Comparison of ENCODE assay signal across 1 cellular context in genomic region chr1:209704584-209704983, GRCh38.
TF ChIP-seq lines count a peak whose summit lies in the region.

Gene HSD11B1 (plus strand): TSS chr1:209704846. CDS start chr1:209704943, 97 bp downstream.

TF ChIP-seq in GM23338, 12 proteins besides CTCF, POLR2A, EP300 and RAD21 (continued from another document):
- TF ChIP-seq, protein P1, sequence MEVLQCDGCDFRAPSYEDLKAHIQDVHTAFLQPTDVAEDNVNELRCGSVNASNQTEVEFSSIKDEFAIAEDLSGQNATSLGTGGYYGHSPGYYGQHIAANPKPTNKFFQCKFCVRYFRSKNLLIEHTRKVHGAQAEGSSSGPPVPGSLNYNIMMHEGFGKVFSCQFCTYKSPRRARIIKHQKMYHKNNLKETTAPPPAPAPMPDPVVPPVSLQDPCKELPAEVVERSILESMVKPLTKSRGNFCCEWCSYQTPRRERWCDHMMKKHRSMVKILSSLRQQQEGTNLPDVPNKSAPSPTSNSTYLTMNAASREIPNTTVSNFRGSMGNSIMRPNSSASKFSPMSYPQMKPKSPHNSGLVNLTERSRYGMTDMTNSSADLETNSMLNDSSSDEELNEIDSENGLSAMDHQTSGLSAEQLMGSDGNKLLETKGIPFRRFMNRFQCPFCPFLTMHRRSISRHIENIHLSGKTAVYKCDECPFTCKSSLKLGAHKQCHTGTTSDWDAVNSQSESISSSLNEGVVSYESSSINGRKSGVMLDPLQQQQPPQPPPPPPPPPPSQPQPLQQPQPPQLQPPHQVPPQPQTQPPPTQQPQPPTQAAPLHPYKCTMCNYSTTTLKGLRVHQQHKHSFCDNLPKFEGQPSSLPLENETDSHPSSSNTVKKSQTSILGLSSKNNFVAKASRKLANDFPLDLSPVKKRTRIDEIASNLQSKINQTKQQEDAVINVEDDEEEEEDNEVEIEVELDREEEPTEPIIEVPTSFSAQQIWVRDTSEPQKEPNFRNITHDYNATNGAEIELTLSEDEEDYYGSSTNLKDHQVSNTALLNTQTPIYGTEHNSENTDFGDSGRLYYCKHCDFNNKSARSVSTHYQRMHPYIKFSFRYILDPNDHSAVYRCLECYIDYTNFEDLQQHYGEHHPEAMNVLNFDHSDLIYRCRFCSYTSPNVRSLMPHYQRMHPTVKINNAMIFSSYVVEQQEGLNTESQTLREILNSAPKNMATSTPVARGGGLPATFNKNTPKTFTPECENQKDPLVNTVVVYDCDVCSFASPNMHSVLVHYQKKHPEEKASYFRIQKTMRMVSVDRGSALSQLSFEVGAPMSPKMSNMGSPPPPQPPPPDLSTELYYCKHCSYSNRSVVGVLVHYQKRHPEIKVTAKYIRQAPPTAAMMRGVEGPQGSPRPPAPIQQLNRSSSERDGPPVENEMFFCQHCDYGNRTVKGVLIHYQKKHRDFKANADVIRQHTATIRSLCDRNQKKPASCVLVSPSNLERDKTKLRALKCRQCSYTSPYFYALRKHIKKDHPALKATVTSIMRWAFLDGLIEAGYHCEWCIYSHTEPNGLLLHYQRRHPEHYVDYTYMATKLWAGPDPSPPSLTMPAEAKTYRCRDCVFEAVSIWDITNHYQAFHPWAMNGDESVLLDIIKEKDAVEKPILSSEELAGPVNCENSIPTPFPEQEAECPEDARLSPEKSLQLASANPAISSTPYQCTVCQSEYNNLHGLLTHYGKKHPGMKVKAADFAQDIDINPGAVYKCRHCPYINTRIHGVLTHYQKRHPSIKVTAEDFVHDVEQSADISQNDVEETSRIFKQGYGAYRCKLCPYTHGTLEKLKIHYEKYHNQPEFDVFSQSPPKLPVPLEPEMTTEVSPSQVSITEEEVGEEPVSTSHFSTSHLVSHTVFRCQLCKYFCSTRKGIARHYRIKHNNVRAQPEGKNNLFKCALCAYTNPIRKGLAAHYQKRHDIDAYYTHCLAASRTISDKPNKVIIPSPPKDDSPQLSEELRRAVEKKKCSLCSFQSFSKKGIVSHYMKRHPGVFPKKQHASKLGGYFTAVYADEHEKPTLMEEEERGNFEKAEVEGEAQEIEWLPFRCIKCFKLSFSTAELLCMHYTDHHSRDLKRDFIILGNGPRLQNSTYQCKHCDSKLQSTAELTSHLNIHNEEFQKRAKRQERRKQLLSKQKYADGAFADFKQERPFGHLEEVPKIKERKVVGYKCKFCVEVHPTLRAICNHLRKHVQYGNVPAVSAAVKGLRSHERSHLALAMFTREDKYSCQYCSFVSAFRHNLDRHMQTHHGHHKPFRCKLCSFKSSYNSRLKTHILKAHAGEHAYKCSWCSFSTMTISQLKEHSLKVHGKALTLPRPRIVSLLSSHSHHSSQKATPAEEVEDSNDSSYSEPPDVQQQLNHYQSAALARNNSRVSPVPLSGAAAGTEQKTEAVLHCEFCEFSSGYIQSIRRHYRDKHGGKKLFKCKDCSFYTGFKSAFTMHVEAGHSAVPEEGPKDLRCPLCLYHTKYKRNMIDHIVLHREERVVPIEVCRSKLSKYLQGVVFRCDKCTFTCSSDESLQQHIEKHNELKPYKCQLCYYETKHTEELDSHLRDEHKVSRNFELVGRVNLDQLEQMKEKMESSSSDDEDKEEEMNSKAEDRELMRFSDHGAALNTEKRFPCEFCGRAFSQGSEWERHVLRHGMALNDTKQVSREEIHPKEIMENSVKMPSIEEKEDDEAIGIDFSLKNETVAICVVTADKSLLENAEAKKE (CRISPR knock-in tag; IDR thresholded peaks at IDR 0.05): no peak
- no peak for TF ChIP-seq EZH2 (IDR thresholded peaks at IDR 0.05; ENCODE audit: low read depth, unreplicated experiment)
- no peak for TF ChIP-seq JUNB (IDR thresholded peaks at IDR 0.05; ENCODE audit: unreplicated experiment)
- TF ChIP-seq STAT1 (IDR thresholded peaks at IDR 0.05; ENCODE audit: unreplicated experiment): no peak
- no peak for TF ChIP-seq POLR2AphosphoS5 (IDR thresholded peaks at IDR 0.05; ENCODE audit: low read depth)
- no peak for TF ChIP-seq CREB1 (CRISPR knock-in tag; IDR thresholded peaks at IDR 0.05; ENCODE audit: low read depth)
- no peak for TF ChIP-seq NANOG (IDR thresholded peaks at IDR 0.05; ENCODE audit: borderline replicate concordance)
- no peak for TF ChIP-seq ZNF331 (CRISPR knock-in tag; IDR thresholded peaks at IDR 0.05; ENCODE audit: low read depth)
- no peak for TF ChIP-seq EZH2phosphoT487 (IDR thresholded peaks at IDR 0.05; ENCODE audit: unreplicated experiment)
